Comparison of ENCODE assay signal across 29 cellular contexts in genomic region chr12:68276400-68276930, GRCh38. TPM values are rescaled to one million over a fixed set of nuclear protein-coding genes. Genes with fewer than 3 reads are reported as not detected.
"Had no signal": no experiment of that assay in that cellular context is flagged by ENCODE, and none has a peak within 500 bp of the region (broad histone marks: within the 10 kb centered on the region; RNA-seq: fewer than 3 reads in every experiment).

No MANE protein-coding gene starts in this region.

- H3K27ac Mint-ChIP-seq: activated B cell treated with CpG ODN at 0.5 μM for 24 hours; activated naive CD4-positive, alpha-beta T cell treated with anti-CD3 and anti-CD28 coated beads, Interleukin-2, amount 50 U/mL, for 24 hours; memory B cell; progenitor cell of endocrine pancreas had no signal

- H3K36me3 ChIP-seq: esophagus squamous epithelium, right atrium auricular region, upper lobe of left lung had no signal

- H3K9me3 Mint-ChIP-seq: activated B cell treated with CpG ODN at 0.5 μM for 24 hours; activated naive CD4-positive, alpha-beta T cell treated with anti-CD3 and anti-CD28 coated beads, Interleukin-2, amount 50 U/mL, for 24 hours; memory B cell had no signal

- ATAC-seq: body of pancreas; foreskin keratinocyte; left ventricle myocardium superior; mucosa of descending colon; naive thymus-derived CD4-positive, alpha-beta T cell had no signal

- H3K9me3 ChIP-seq: body of pancreas, esophagus squamous epithelium, mucosa of descending colon, right atrium auricular region, upper lobe of left lung had no signal

- H3K36me3 Mint-ChIP-seq: activated naive CD4-positive, alpha-beta T cell treated with anti-CD3 and anti-CD28 coated beads, Interleukin-2, amount 50 U/mL, for 24 hours; memory B cell had no signal

- DNase-seq: activated B cell treated with CpG ODN at 0.5 μM for 24 hours; activated CD4-positive, alpha-beta T cell treated with anti-CD3 and anti-CD28 coated beads for 48 hours; activated effector memory CD4-positive, alpha-beta T cell treated with Interleukin-2 at 50 U/mL for 16 hours; amniotic stem cell; body of pancreas; central memory CD4-positive, alpha-beta T cell; cortex of kidney; effector CD8-positive, alpha-beta T cell; esophagus squamous epithelium; foreskin keratinocyte; glutamatergic neuron; hypothalamus; kidney glomerular epithelial cell; left ventricle myocardium superior; mucosa of descending colon; naive thymus-derived CD4-positive, alpha-beta T cell; occipital lobe; stimulated activated CD4-positive, alpha-beta T cell treated with anti-CD3 and anti-CD28 coated beads, Interleukin-15, amount 100 ng/mL, for 24 hours; stimulated activated CD4-positive, alpha-beta T cell treated with anti-CD3 and anti-CD28 coated beads, Interleukin-4, amount 100 ng/mL, for 24 hours; stimulated activated naive CD4-positive, alpha-beta T cell treated with Interleukin-2 at 50 U/mL for 16 hours; upper lobe of left lung had no signal

- H3K4me3 ChIP-seq: body of pancreas, esophagus squamous epithelium, mucosa of descending colon, right atrium auricular region, skin epidermis, upper lobe of left lung had no signal

- H3K27me3 Mint-ChIP-seq: activated B cell treated with CpG ODN at 0.5 μM for 24 hours; activated naive CD4-positive, alpha-beta T cell treated with anti-CD3 and anti-CD28 coated beads, Interleukin-2, amount 50 U/mL, for 24 hours; naive thymus-derived CD4-positive, alpha-beta T cell had no signal

- H3K27ac ChIP-seq: body of pancreas, right atrium auricular region, skin epidermis, upper lobe of left lung had no signal

- H3K27me3 ChIP-seq: body of pancreas, esophagus squamous epithelium, right atrium auricular region, upper lobe of left lung had no signal

- H3K4me1 ChIP-seq: body of pancreas, right atrium auricular region, upper lobe of left lung had no signal

- H3K4me1 Mint-ChIP-seq: activated B cell treated with CpG ODN at 0.5 μM for 24 hours, memory B cell had no signal

- H3K4me3 Mint-ChIP-seq: activated B cell treated with CpG ODN at 0.5 μM for 24 hours; activated naive CD4-positive, alpha-beta T cell treated with anti-CD3 and anti-CD28 coated beads, Interleukin-2, amount 50 U/mL, for 24 hours; memory B cell had no signal

RNA-seq across cellular contexts. Expression of gene IL22, which starts 23.1 kb away (rescaled TPM):
- total RNA-seq: activated B cell treated with CpG ODN at 0.5 μM for 24 hours; body of pancreas; endothelial cell of umbilical vein; foreskin keratinocyte; left ventricle myocardium superior; mucosa of descending colon; occipital lobe; progenitor cell of endocrine pancreas; right atrium auricular region; T-helper 2 cell treated with Interferon-gamma antibody and Interleukin-4, amounts not matched to agents 100 ng/mL and 5 ng/mL, for 36 hours; temporal lobe; upper lobe of left lung had no signal

RNA-seq across cellular contexts. Expression of gene IL26, which starts 50.9 kb away (rescaled TPM):
- total RNA-seq: activated B cell treated with CpG ODN at 0.5 μM for 24 hours, body of pancreas, endothelial cell of umbilical vein, foreskin keratinocyte, left ventricle myocardium superior, mucosa of descending colon, occipital lobe, progenitor cell of endocrine pancreas, right atrium auricular region, temporal lobe, upper lobe of left lung had no signal
